Comparison of ENCODE assay signal across 8 cellular contexts in the genomic region with DNA sequence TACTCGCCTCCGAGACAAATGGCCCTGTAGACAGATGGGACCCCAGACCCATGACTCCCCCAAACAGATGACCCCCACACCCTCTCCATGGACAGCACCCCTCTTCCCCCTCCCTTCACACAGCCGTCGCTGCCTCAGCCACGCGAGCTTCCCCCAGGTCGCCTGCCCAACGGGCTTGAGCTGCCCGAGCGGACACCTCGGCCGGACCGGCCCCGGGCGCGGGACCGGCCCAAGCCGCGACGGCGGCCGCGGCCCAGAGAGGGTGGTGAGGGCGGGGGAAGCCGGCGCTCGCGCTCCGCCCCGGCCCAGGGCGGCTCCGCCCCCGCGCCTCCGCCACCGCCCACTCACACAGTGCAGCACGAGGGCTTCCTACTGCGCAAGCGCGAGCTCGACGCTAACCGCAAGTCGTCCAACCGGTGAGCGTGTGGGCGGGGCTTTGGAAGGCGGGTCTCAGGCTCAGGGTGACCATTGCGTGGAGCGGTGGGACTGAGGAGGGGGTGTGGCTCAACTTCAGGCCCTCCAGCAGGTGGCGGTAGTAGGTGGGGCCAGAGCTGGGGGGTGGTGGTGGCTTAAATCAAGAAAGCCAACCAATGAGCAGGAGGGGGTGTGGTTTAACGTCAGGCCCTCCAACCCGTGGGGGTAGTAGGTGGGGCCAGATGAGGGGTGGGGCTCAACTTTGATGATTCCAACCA. TPM values are rescaled to one million over a fixed set of nuclear protein-coding genes. Genes with fewer than 3 reads are reported as not detected.
DNase-seq lines count a peak whose midpoint lies in the region; ATAC-seq and TF ChIP-seq lines count a peak whose summit lies in the region.

No MANE protein-coding gene starts in this region.

- peak overlapping the region; percentile 58 for H3K27ac Mint-ChIP-seq in activated naive CD8-positive, alpha-beta T cell

- H3K9me3 ChIP-seq in ovary (no peaks in the 10 kb centered on the region), thyroid gland (no peaks in the 10 kb centered on the region)

- H3K4me3 ChIP-seq in ovary, result peak overlapping the region; percentile 41
- H3K4me3 ChIP-seq in thyroid gland (replicated peaks in 1 of 3), result peak overlapping the region in 1 of 3 donors; percentile 12

- no peaks in the 10 kb centered on the region for H3K27me3 ChIP-seq in ovary
- peaks cover 18% of the 10 kb centered on the region for H3K27me3 ChIP-seq in thyroid gland

- peaks cover 12% of the 10 kb centered on the region for H3K4me1 Mint-ChIP-seq in activated naive CD8-positive, alpha-beta T cell (ENCODE audit: low read depth)

- H3K36me3 ChIP-seq in ovary, result no peaks in the 10 kb centered on the region
- H3K36me3 ChIP-seq in thyroid gland, result no peaks in the 10 kb centered on the region

- TF ChIP-seq POLR2A in ovary (IDR thresholded peaks at IDR 0.05) (no peak), thyroid gland (IDR thresholded peaks at IDR 0.05) (peak in 1 of 2 donors; percentile 20)

- peaks cover 4% of the 10 kb centered on the region for H3K27me3 Mint-ChIP-seq in activated naive CD8-positive, alpha-beta T cell

- peak; percentile 72 for ATAC-seq in HG02623 (IDR thresholded peaks at IDR 0.05; ENCODE audit: unreplicated experiment)
- ATAC-seq in Right ventricle myocardium inferior, result peak; percentile 96

- H3K36me3 Mint-ChIP-seq in activated naive CD8-positive, alpha-beta T cell, result no peaks in the 10 kb centered on the region

- TF ChIP-seq CTCF in GM10248 (IDR thresholded peaks at IDR 0.05; ENCODE audit: control extremely low read depth, extremely low read depth, low read depth, missing control alignments), result peak; percentile 40
- no peak for TF ChIP-seq CTCF in ovary (IDR thresholded peaks at IDR 0.05)
- TF ChIP-seq CTCF in thyroid gland (IDR thresholded peaks at IDR 0.05), result peak in 2 of 6 experiments; percentile 24 to 36

- H3K4me1 ChIP-seq in ovary (ENCODE audit: insufficient read depth), result peaks cover 4% of the 10 kb centered on the region
- peaks cover 10 to 13% of the 10 kb centered on the region in 2 donors for H3K4me1 ChIP-seq in thyroid gland

- intact Hi-C loops in Right ventricle myocardium inferior (cut with DNase I) (no loop called here), ovary (cut with DNase I) (loop anchor here in 1 of 4 donors (10.0 kb wide), 1 partner anchor 106 kb away; the partner anchor contains the start of genes BLVRB and SPTBN4), thyroid gland (cut with DNase I) (no loop called here)

- 0 to 1% (median 0%) methylated on average over 24 to 53 of the region's 53 CpGs for WGBS in ovary, 3 donors
- 2 to 4% methylated on average over 5 to 19 of the region's 53 CpGs for WGBS in thyroid gland, 2 donors

- peak overlapping the region; percentile 75 for H3K4me3 Mint-ChIP-seq in activated naive CD8-positive, alpha-beta T cell

- DNase-seq in GM10248 (ENCODE audit: extremely low spot score) (peak; percentile 98), NCI-H1092 treated with DMSO at 0.1 percent for 48 hours (lab: John Stamatoyannopoulos, UW) (peak; percentile 90), SKM-1 (lab: John Stamatoyannopoulos, UW; ENCODE audit: unreplicated experiment) (peak; percentile 97), Right ventricle myocardium inferior (ENCODE audit: missing footprints) (peak; percentile 100), ovary (peak; percentile 99), thyroid gland (peak; percentile 99)

- CTCF ChIA-PET in GM10248 (lab: Yijun Ruan, JAX), result interaction anchor here (0.8 to 2.2 kb wide), 18 partner anchors 9 to 266 kb away, joined by 3 to 14 read pairs (median 4); partner anchors contain the start of genes BLVRB and SPTBN4

- peak overlapping the region; percentile 40 to 42 for H3K27ac ChIP-seq in ovary
- no peak overlapping the region for H3K27ac ChIP-seq in thyroid gland

- peaks cover 4% of the 10 kb centered on the region for H3K9me3 Mint-ChIP-seq in activated naive CD8-positive, alpha-beta T cell (ENCODE audit: low read depth)

- no peak for TF ChIP-seq EP300 in ovary (IDR thresholded peaks at IDR 0.05)

- POLR2A ChIA-PET in GM10248 (lab: Yijun Ruan, JAX), result interaction anchor here (0.5 to 0.6 kb wide), 5 partner anchors 15 to 265 kb away, joined by 3 to 7 read pairs (median 3); no protein-coding TSS in a partner anchor

RNA-seq across cellular contexts. Expression of gene SHKBP1, which starts 6.2 kb away (rescaled TPM):
- 20.6 TPM for total RNA-seq in Right ventricle myocardium inferior
- 10 to 100 TPM; 23.4 to 48.7 (median 33.8) TPM for total RNA-seq in ovary
- polyA plus RNA-seq in ovary, result 10 to 100 TPM; 16.3 to 34.8 TPM
- 10 to 100 TPM; 33.3 to 52.1 (median 42.9) TPM for total RNA-seq in thyroid gland

RNA-seq across cellular contexts. Expression of gene LTBP4, which starts 30.7 kb away (rescaled TPM):
- total RNA-seq in Right ventricle myocardium inferior (324 TPM), ovary (100 to 1,000 TPM; 214 to 840 (median 547) TPM), thyroid gland (100 to 1,000 TPM; 134 to 276 (median 196) TPM)
- polyA plus RNA-seq in ovary, result 100 to 1,000 TPM; 152 to 488 TPM

Comparison
In these comparisons a context has a peak if more than half of its experiments do, and no peak if none do; other contexts are left out.
1. H3K27ac ChIP-seq: peak in ovary (2 of 2); none in thyroid gland (0 of 3).
2. Peak in every context shown above with its lines, with median percentiles within 50 percentile points of each other: DNase-seq.